ENCODE assay signal across 24 cellular contexts in genomic region chr17:80512233-80512632, GRCh38. TPM values are rescaled to one million over a fixed set of nuclear protein-coding genes. Genes with fewer than 3 reads are reported as not detected.
A peak's percentile ranks its signal among the peaks of the same experiment; 100 is the strongest.
DNase-seq lines count a peak whose midpoint lies in the region; ATAC-seq, FAIRE-seq and TF ChIP-seq lines count a peak whose summit lies in the region.
"Had no signal": no experiment of that assay in that cellular context is flagged by ENCODE, and none has a peak within 500 bp of the region (broad histone marks: within the 10 kb centered on the region; RNA-seq: fewer than 3 reads in every experiment).

No MANE protein-coding gene starts in this region.

- H3K27ac Mint-ChIP-seq in natural killer cell treated with Interleukin-12 subunit alpha and Interleukin-12 subunit beta and Interleukin-15 and Interleukin-18, amount 100 ng/mL, for 72 hours = no peak overlapping the region
- H3K27ac Mint-ChIP-seq in natural killer cell = no peak overlapping the region
- H3K27ac Mint-ChIP-seq: activated T-helper 2 cell treated with anti-CD3 and anti-CD28 coated beads, Interferon-gamma antibody, Interleukin-2, Interleukin-4, amounts not matched to agents 10 μg/mL and 5 μg/mL and 100 μg/mL, durations not matched to agents 14 hours and 24 hours and 36 hours; dendritic cell treated with granulocyte-macrophage colony-stimulating factor and Interleukin-4, amounts not matched to agents 40 ng/mL and 50 ng/mL, for 4 days; mesothelial cell of epicardium had no signal

- TF ChIP-seq EP300 in ovary (IDR thresholded peaks at IDR 0.05) = no peak

- H3K36me3 Mint-ChIP-seq in natural killer cell treated with Interleukin-12 subunit alpha and Interleukin-12 subunit beta and Interleukin-15 and Interleukin-18, amount 100 ng/mL, for 72 hours = no peaks in the 10 kb centered on the region
- no peaks in the 10 kb centered on the region for H3K36me3 Mint-ChIP-seq in natural killer cell
- H3K36me3 Mint-ChIP-seq: mesothelial cell of epicardium had no signal

- peak overlapping the region; percentile 50 for H3K27ac ChIP-seq in SJSA1
- no peak overlapping the region for H3K27ac ChIP-seq in ovary
- H3K27ac ChIP-seq: ascending aorta, KMS-11, tibial artery, WERI-Rb-1 had no signal

- H3K4me3 ChIP-seq in SJSA1 (no peak overlapping the region), ovary (no peak overlapping the region)
- H3K4me3 ChIP-seq: ascending aorta, tibial artery had no signal

- no peak for FAIRE-seq in GM12892 (lab: Jason Lieb, UNC)

- TF ChIP-seq POLR2A in ovary (IDR thresholded peaks at IDR 0.05) = no peak
- no peak for TF ChIP-seq POLR2A in GM12892 (IDR thresholded peaks at IDR 0.05; ENCODE audit: low read depth, low read length)

- no peak for ATAC-seq in natural killer cell treated with Interleukin-12 subunit alpha and Interleukin-12 subunit beta and Interleukin-15 and Interleukin-18, amount 100 ng/mL, for 72 hours
- no peak for ATAC-seq in natural killer cell
- ATAC-seq in GM21367 (IDR thresholded peaks at IDR 0.05; ENCODE audit: unreplicated experiment) = no peak

- no peaks in the 10 kb centered on the region for H3K27me3 ChIP-seq in SJSA1 (replicated peaks)
- no peaks in the 10 kb centered on the region for H3K27me3 ChIP-seq in ovary
- H3K27me3 ChIP-seq: ascending aorta had no signal

- H3K4me1 Mint-ChIP-seq in natural killer cell treated with Interleukin-12 subunit alpha and Interleukin-12 subunit beta and Interleukin-15 and Interleukin-18, amount 100 ng/mL, for 72 hours (ENCODE audit: low read depth in 2 of 2) = no peaks in the 10 kb centered on the region
- H3K4me1 Mint-ChIP-seq in natural killer cell = no peaks in the 10 kb centered on the region
- H3K4me1 Mint-ChIP-seq: mesothelial cell of epicardium had no signal

- intact Hi-C loops in natural killer cell (cut with micrococcal nuclease) = no loop called here
- intact Hi-C loops in ovary (cut with DNase I) = no loop called here

- H3K9me3 ChIP-seq in SJSA1 (replicated peaks) = no peaks in the 10 kb centered on the region
- H3K9me3 ChIP-seq in ovary = no peaks in the 10 kb centered on the region
- H3K9me3 ChIP-seq: ascending aorta, tibial artery had no signal

- H3K4me1 ChIP-seq in SJSA1 (replicated peaks) (peaks cover 45% of the 10 kb centered on the region), ovary (ENCODE audit: insufficient read depth) (peaks cover 10% of the 10 kb centered on the region)
- H3K4me1 ChIP-seq: ascending aorta had no signal

- TF ChIP-seq CTCF in natural killer cell (IDR thresholded peaks at IDR 0.05) = no peak
- TF ChIP-seq CTCF in ovary (IDR thresholded peaks at IDR 0.05) = no peak

- peak; percentile 54 for DNase-seq in natural killer cell treated with Interleukin-12 subunit alpha and Interleukin-12 subunit beta and Interleukin-15 and Interleukin-18, amount 100 ng/mL, for 72 hours (ENCODE audit: low spot score)
- DNase-seq in natural killer cell = no peak
- peak; percentile 85 to 96 for DNase-seq in SJSA1 (ENCODE audit: low read depth in 1 of 2, low spot score in 2 of 2)
- peak; percentile 20 for DNase-seq in fibroblast of peridontal ligament (ENCODE audit: extremely low read depth)
- no peak for DNase-seq in ovary
- no peak for DNase-seq in GM12892 (ENCODE audit: insufficient read length)
- DNase-seq in stimulated activated naive CD4-positive, alpha-beta T cell treated with Interleukin-2 at 50 U/mL for 16 hours (lab: John Stamatoyannopoulos, UW) = no peak
- DNase-seq: erythroblast; GDM1; head of caudate nucleus; NCI-H187 treated with DMSO at 0.1 percent for 48 hours; NCI-H524 treated with DMSO at 0.1 percent for 48 hours; occipital lobe; stimulated activated CD4-positive, alpha-beta T cell treated with anti-CD3 and anti-CD28 coated beads, Interleukin-2, amount 100 ng/mL, for 48 hours; stimulated activated CD8-positive, alpha-beta memory T cell treated with anti-CD3 and anti-CD28 coated beads, Interleukin-4, amount 100 ng/mL, for 48 hours; tibial artery; WERI-Rb-1 had no signal

- H3K36me3 ChIP-seq in SJSA1 (no peaks in the 10 kb centered on the region), ovary (no peaks in the 10 kb centered on the region)
- H3K36me3 ChIP-seq: ascending aorta, tibial artery, WERI-Rb-1 had no signal

- no peaks in the 10 kb centered on the region for H3K9me3 Mint-ChIP-seq in natural killer cell treated with Interleukin-12 subunit alpha and Interleukin-12 subunit beta and Interleukin-15 and Interleukin-18, amount 100 ng/mL, for 72 hours
- H3K9me3 Mint-ChIP-seq in natural killer cell = no peaks in the 10 kb centered on the region
- H3K9me3 Mint-ChIP-seq: activated T-helper 2 cell treated with anti-CD3 and anti-CD28 coated beads, Interferon-gamma antibody, Interleukin-2, Interleukin-4, amounts not matched to agents 10 μg/mL and 5 μg/mL and 100 μg/mL, durations not matched to agents 14 hours and 24 hours and 36 hours; dendritic cell treated with granulocyte-macrophage colony-stimulating factor and Interleukin-4, amounts not matched to agents 40 ng/mL and 50 ng/mL, for 4 days; mesothelial cell of epicardium had no signal

- 89 to 92% (median 90%) methylated on average over 15 of the region's 15 CpGs for WGBS in ovary, 3 donors

- H3K4me3 Mint-ChIP-seq in natural killer cell treated with Interleukin-12 subunit alpha and Interleukin-12 subunit beta and Interleukin-15 and Interleukin-18, amount 100 ng/mL, for 72 hours = no peak overlapping the region
- no peak overlapping the region for H3K4me3 Mint-ChIP-seq in natural killer cell
- H3K4me3 Mint-ChIP-seq: dendritic cell treated with granulocyte-macrophage colony-stimulating factor and Interleukin-4, amounts not matched to agents 40 ng/mL and 50 ng/mL, for 4 days; mesothelial cell of epicardium had no signal

- H3K27me3 Mint-ChIP-seq in natural killer cell treated with Interleukin-12 subunit alpha and Interleukin-12 subunit beta and Interleukin-15 and Interleukin-18, amount 100 ng/mL, for 72 hours = peaks cover 0 to 3% of the 10 kb centered on the region in 2 donors
- H3K27me3 Mint-ChIP-seq in natural killer cell (ENCODE audit: low read depth in 2 of 2) = peaks cover 0 to 3% of the 10 kb centered on the region in 2 donors

RNA-seq across cellular contexts. Expression of gene RPTOR, which starts 32.4 kb away (rescaled TPM):
- total RNA-seq in natural killer cell treated with Interleukin-12 subunit alpha and Interleukin-12 subunit beta and Interleukin-15 and Interleukin-18, amount 100 ng/mL, for 72 hours = 10 to 100 TPM; 44.1 to 92.4 TPM
- total RNA-seq in natural killer cell (10 to 100 TPM; 49.2 to 63.6 (median 55.4) TPM), ovary (10 to 100 TPM; 20.7 to 41.9 (median 31.4) TPM)
- 27.0 and 30.6 TPM in 2 replicates for total RNA-seq in SJSA1 (2014; rRNA removed; shearing (Covaris generic))
- 10 to 100 TPM; 11.1 to 13.4 TPM for polyA plus RNA-seq in ovary
- 6.7 TPM for polyA plus RNA-seq in GM12892 (2012; ENCODE audit: missing spikeins)

RNA-seq across cellular contexts. Expression of gene NPTX1, which starts 35.8 kb away (rescaled TPM):
- under 1 TPM; 0.38 to 0.92 TPM for total RNA-seq in natural killer cell treated with Interleukin-12 subunit alpha and Interleukin-12 subunit beta and Interleukin-15 and Interleukin-18, amount 100 ng/mL, for 72 hours
- total RNA-seq in natural killer cell = 1 to 10 TPM; 1.0 to 2.2 (median 2.2) TPM
- 0.32 TPM in 1 of 2 replicates, not detected in the other for total RNA-seq in SJSA1 (2014; rRNA removed; shearing (Covaris generic))
- total RNA-seq in ovary = 10 to 100 TPM in 1 of 7 donors, under 1 TPM in 5, not detected in 1; 0.10 to 19.8 (median 0.51) TPM
- polyA plus RNA-seq in ovary = under 1 TPM; 0.02 to 0.18 TPM
- 0.19 TPM for polyA plus RNA-seq in GM12892 (2012; ENCODE audit: missing spikeins)
- total RNA-seq: ascending aorta, kidney epithelial cell had no signal

Comparison
In these comparisons a context has a peak if more than half of its experiments do, and no peak if none do; other contexts are left out.
1. DNase-seq: peak in natural killer cell treated with Interleukin-12 subunit alpha and Interleukin-12 subunit beta and Interleukin-15 and Interleukin-18, amount 100 ng/mL, for 72 hours (single experiment), SJSA1 (2 of 2) and fibroblast of peridontal ligament (single experiment); none in natural killer cell (single experiment), ovary (0 of 5), GM12892 (single experiment) and stimulated activated naive CD4-positive, alpha-beta T cell treated with Interleukin-2 at 50 U/mL for 16 hours (single experiment).